10 cellular contexts compared by ENCODE assay signal in genomic region chr1:170707959-170708666, GRCh38. TPM values are rescaled to one million over a fixed set of nuclear protein-coding genes. Genes with fewer than 3 reads are reported as not detected.
DNase-seq lines count a peak whose midpoint lies in the region; ATAC-seq and TF ChIP-seq lines count a peak whose summit lies in the region.
"Had no signal": no experiment of that assay in that cellular context is flagged by ENCODE, and none has a peak within 500 bp of the region (broad histone marks: within the 10 kb centered on the region; RNA-seq: fewer than 3 reads in every experiment).

No MANE protein-coding gene starts in this region.

- no peak for ATAC-seq in HG03439 (IDR thresholded peaks at IDR 0.05; ENCODE audit: unreplicated experiment)
- no peak for ATAC-seq in GM18511 (IDR thresholded peaks at IDR 0.05; ENCODE audit: unreplicated experiment)
- ATAC-seq in HG03097 (IDR thresholded peaks at IDR 0.05; ENCODE audit: low FRiP score, unreplicated experiment): no peak

- TF ChIP-seq CTCF in cardiac fibroblast (IDR thresholded peaks at IDR 0.05; ENCODE audit: low read depth, low read length): no peak

- no peak overlapping the region for H3K4me3 ChIP-seq in cardiac fibroblast (replicated peaks in 1 of 2; ENCODE audit: low read depth in 2 of 2, low read length in 2 of 2)

- CTCF ChIA-PET in HEK293T (lab: Yijun Ruan, JAX): no interaction called here

- POLR2A ChIA-PET in HEK293T (lab: Yijun Ruan, JAX): no interaction called here

- DNase-seq in AG08395 (ENCODE audit: low spot score): peak; percentile 90
- peak; percentile 98 for DNase-seq in LHCN-M2 (ENCODE audit: low read depth)
- DNase-seq in cardiac fibroblast (ENCODE audit: low read depth in 2 of 2): peak; percentile 86 to 99
- peak; percentile 77 to 97 for DNase-seq in lung microvascular endothelial cell (ENCODE audit: low read depth in 2 of 2)
- DNase-seq in HEK293T (ENCODE audit: extremely low spot score): no peak
- DNase-seq: GF-D8, NCI-H2171 had no signal

TF ChIP-seq in HEK293T, 16 proteins besides CTCF, POLR2A, EP300 and RAD21:
- no peak for TF ChIP-seq ARNT (IDR thresholded peaks at IDR 0.05)
- no peak for TF ChIP-seq LEF1 (IDR thresholded peaks at IDR 0.05; ENCODE audit: borderline replicate concordance)
- TF ChIP-seq BHLHE40 (IDR thresholded peaks at IDR 0.05; ENCODE audit: borderline replicate concordance): no peak
- TF ChIP-seq SUZ12 (IDR thresholded peaks at IDR 0.05): no peak
- TF ChIP-seq ELF4 (IDR thresholded peaks at IDR 0.05): no peak
- TF ChIP-seq PKNOX1 (IDR thresholded peaks at IDR 0.05): no peak
- TF ChIP-seq CTBP1 (IDR thresholded peaks at IDR 0.05; ENCODE audit: borderline replicate concordance): no peak
- no peak for TF ChIP-seq TARDBP (IDR thresholded peaks at IDR 0.05)
- no peak for TF ChIP-seq FOXK2 (IDR thresholded peaks at IDR 0.05)
- no peak for TF ChIP-seq ZNF384 (IDR thresholded peaks at IDR 0.05)

RNA-seq across cellular contexts. Expression of gene PRRX1, which starts 44.2 kb away (rescaled TPM):
- total RNA-seq in LHCN-M2 (2014; rRNA removed) (3.5 and 3.7 TPM in 2 replicates), lung microvascular endothelial cell (under 0.01 and 0.65 TPM in 2 replicates)
- 0.79 TPM for polyA plus RNA-seq in LHCN-M2 (2012)
